8 cellular contexts compared by ENCODE assay signal in the genomic region with DNA sequence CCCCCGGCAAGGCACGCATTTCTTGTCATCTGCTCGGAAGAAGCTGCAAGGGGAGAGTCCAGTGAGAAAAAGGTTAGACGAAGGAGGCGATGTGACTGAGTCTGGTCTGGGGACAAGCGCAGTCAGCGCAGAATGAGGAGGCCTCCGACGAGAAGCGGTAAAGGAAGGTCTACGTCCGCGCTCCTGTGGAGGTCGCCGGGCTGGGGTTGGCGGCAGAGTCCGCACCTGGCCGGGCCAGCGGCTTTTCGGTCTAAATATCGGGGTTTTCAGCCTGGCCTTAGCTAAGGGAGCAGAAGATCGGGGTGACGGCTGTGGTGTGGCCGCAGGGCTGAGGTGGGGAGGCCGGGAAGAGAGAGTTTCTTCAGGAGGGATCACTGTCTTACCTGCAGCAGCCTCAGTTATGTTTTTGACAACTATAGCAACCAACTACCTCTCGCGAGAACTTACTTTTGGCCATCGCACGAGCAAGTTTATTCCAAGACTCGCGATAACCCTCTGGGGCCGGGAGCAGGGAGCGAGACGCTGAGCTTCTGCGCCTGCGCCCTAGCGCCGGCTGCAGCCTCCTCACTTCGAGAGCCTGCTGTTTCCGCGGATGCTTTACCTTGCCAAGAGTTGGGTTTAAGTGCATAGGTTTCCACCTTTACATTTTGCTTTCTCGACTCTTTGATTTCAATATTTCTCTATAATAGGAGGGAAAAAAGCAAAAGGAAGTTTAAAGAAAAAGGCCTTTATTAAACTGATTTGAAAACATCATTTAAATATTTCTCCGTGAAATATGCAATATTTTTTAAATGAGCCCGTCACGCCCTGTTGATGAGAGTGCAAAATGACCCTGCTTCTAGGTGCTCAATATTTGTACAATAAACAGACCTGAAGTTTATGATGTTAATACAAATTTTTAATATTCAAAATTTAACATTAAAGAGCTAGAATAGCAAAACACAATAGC. TPM values are rescaled to one million over a fixed set of nuclear protein-coding genes. Genes with fewer than 3 reads are reported as not detected.
DNase-seq lines count a peak whose midpoint lies in the region; ATAC-seq and TF ChIP-seq lines count a peak whose summit lies in the region.

A gene (minus strand): TSS at position 534 of the 949 bp plus-strand sequence. CDS start 4,068 bp downstream, outside the sequence.

- peak; percentile 92 for ATAC-seq in RWPE2 (ENCODE audit: low read depth)
- peak; percentile 98 for ATAC-seq in natural killer cell treated with Interleukin-12 subunit alpha and Interleukin-12 subunit beta and Interleukin-15 and Interleukin-18, amount 100 ng/mL, for 72 hours

- H3K27ac ChIP-seq in RWPE2 (ENCODE audit: poor library complexity, severe bottlenecking): no peak within 1 kb of the TSS

- no peaks in the 10 kb centered on the region for H3K9me3 Mint-ChIP-seq in natural killer cell treated with Interleukin-12 subunit alpha and Interleukin-12 subunit beta and Interleukin-15 and Interleukin-18, amount 100 ng/mL, for 72 hours

- H3K36me3 Mint-ChIP-seq in natural killer cell treated with Interleukin-12 subunit alpha and Interleukin-12 subunit beta and Interleukin-15 and Interleukin-18, amount 100 ng/mL, for 72 hours: no peaks in the 10 kb centered on the region

- DNase-seq in EH (ENCODE audit: low read depth): peak; percentile 96
- peak; percentile 72 for DNase-seq in GOT3 (lab: John Stamatoyannopoulos, UW)
- DNase-seq in LoVo (ENCODE audit: low spot score): peak; percentile 98
- peak; percentile 93 for DNase-seq in RWPE2 (ENCODE audit: low spot score)
- peak; percentile 88 for DNase-seq in activated effector memory CD4-positive, alpha-beta T cell treated with Interleukin-2 at 50 U/mL for 16 hours
- peak; percentile 94 for DNase-seq in fibroblast of the conjunctiva (ENCODE audit: low read depth)
- DNase-seq in natural killer cell treated with Interleukin-12 subunit alpha and Interleukin-12 subunit beta and Interleukin-15 and Interleukin-18, amount 100 ng/mL, for 72 hours (ENCODE audit: low spot score): peak; percentile 93
- peak; percentile 77 to 96 (median 92) for DNase-seq in stimulated activated naive CD4-positive, alpha-beta T cell (lab: John Stamatoyannopoulos, UW)

- H3K27ac Mint-ChIP-seq in natural killer cell treated with Interleukin-12 subunit alpha and Interleukin-12 subunit beta and Interleukin-15 and Interleukin-18, amount 100 ng/mL, for 72 hours: peak within 1 kb of the TSS; percentile 79 to 93

- H3K4me1 ChIP-seq in RWPE2 (ENCODE audit: insufficient read depth, poor library complexity, severe bottlenecking): peaks cover 4% of the 10 kb centered on the region

- H3K36me3 ChIP-seq in RWPE2 (ENCODE audit: low read depth): no peaks in the 10 kb centered on the region

- no peaks in the 10 kb centered on the region for H3K9me3 ChIP-seq in RWPE2 (ENCODE audit: severe bottlenecking)

- peak within 1 kb of the TSS; percentile 80 for H3K4me3 ChIP-seq in RWPE2 (ENCODE audit: severe bottlenecking)

- no peak for TF ChIP-seq CTCF in RWPE2 (IDR thresholded peaks at IDR 0.05; ENCODE audit: poor library complexity, severe bottlenecking)

- H3K27me3 Mint-ChIP-seq in natural killer cell treated with Interleukin-12 subunit alpha and Interleukin-12 subunit beta and Interleukin-15 and Interleukin-18, amount 100 ng/mL, for 72 hours: no peaks in the 10 kb centered on the region

- no peaks in the 10 kb centered on the region for H3K27me3 ChIP-seq in RWPE2 (ENCODE audit: insufficient read depth, poor library complexity, severe bottlenecking)

- H3K4me1 Mint-ChIP-seq in natural killer cell treated with Interleukin-12 subunit alpha and Interleukin-12 subunit beta and Interleukin-15 and Interleukin-18, amount 100 ng/mL, for 72 hours (ENCODE audit: low read depth in 2 of 2): peaks cover 9 to 14% of the 10 kb centered on the region in 2 donors

- peak within 1 kb of the TSS; percentile 98 for H3K4me3 Mint-ChIP-seq in natural killer cell treated with Interleukin-12 subunit alpha and Interleukin-12 subunit beta and Interleukin-15 and Interleukin-18, amount 100 ng/mL, for 72 hours

RNA-seq across cellular contexts. Expression of the gene that starts here (rescaled TPM):
- 1 to 10 TPM in 1 of 2 donors, under 1 TPM in 1; 0.50 to 1.5 TPM for total RNA-seq in natural killer cell treated with Interleukin-12 subunit alpha and Interleukin-12 subunit beta and Interleukin-15 and Interleukin-18, amount 100 ng/mL, for 72 hours
